In genomic region chr7:2715341-2716231, GRCh38 we compare ENCODE assay signal across 9 cellular contexts. TPM values are rescaled to one million over a fixed set of nuclear protein-coding genes. Genes with fewer than 3 reads are reported as not detected.
DNase-seq lines count a peak whose midpoint lies in the region; ATAC-seq and TF ChIP-seq lines count a peak whose summit lies in the region.
"Had no signal": no experiment of that assay in that cellular context is flagged by ENCODE, and none has a peak within 500 bp of the region (broad histone marks: within the 10 kb centered on the region; RNA-seq: fewer than 3 reads in every experiment).

No MANE protein-coding gene starts in this region.

- in situ Hi-C loops in transverse colon (cut with MboI; ENCODE audit: low pct_ligation_motif_present in 1 of 4, low pct_unique_long_range_greater_than_20kb in 1 of 4, low sequenced_read_pairs in 3 of 4): no loop called here

- no peaks in the 10 kb centered on the region for H3F3A ChIP-seq in neural progenitor cell (ENCODE audit: low read depth)

- DNase-seq in GM10266 (ENCODE audit: extremely low spot score) (peak; percentile 68), NOMO-1 treated with DMSO at 0.1 percent for 48 hours (lab: John Stamatoyannopoulos, UW; ENCODE audit: unreplicated experiment) (peak; percentile 60), neural progenitor cell (ENCODE audit: low spot score) (no peak), transverse colon (no peak), NCI-H1092 (lab: John Stamatoyannopoulos, UW) (no peak), NCI-H2081 (lab: John Stamatoyannopoulos, UW) (no peak)
- DNase-seq in activated T-cell treated with anti-CD3 and anti-CD28 coated beads, Interleukin-2, amount 50 U/mL, for 72 hours: peak; percentile 66 to 69

- H3K4me1 Mint-ChIP-seq in activated T-cell treated with anti-CD3 and anti-CD28 coated beads, Interleukin-2, amount 50 U/mL, for 72 hours (ENCODE audit: low read depth): peaks cover 75% of the 10 kb centered on the region
- H3K4me1 Mint-ChIP-seq in neural progenitor cell: peaks cover 32% of the 10 kb centered on the region

- peak; percentile 73 to 78 for ATAC-seq in activated T-cell treated with anti-CD3 and anti-CD28 coated beads, Interleukin-2, amount 50 U/mL, for 72 hours (replicated peaks in 1 of 2)
- ATAC-seq in HG02981 (IDR thresholded peaks at IDR 0.05; ENCODE audit: unreplicated experiment): no peak

- H3K4me3 ChIP-seq in neural progenitor cell (no peak overlapping the region), transverse colon (no peak overlapping the region)

- H3K4me3 Mint-ChIP-seq in activated T-cell treated with anti-CD3 and anti-CD28 coated beads, Interleukin-2, amount 50 U/mL, for 72 hours: peak overlapping the region; percentile 56 to 61
- no peak overlapping the region for H3K4me3 Mint-ChIP-seq in neural progenitor cell

- H3K9me3 ChIP-seq in neural progenitor cell (ENCODE audit: low read depth): no peaks in the 10 kb centered on the region
- no peaks in the 10 kb centered on the region for H3K9me3 ChIP-seq in transverse colon

- H3K4me1 ChIP-seq in neural progenitor cell (no peaks in the 10 kb centered on the region), transverse colon (peaks cover 3 to 24% (median 19%) of the 10 kb centered on the region in 4 donors)

- no peak overlapping the region for H3K27ac Mint-ChIP-seq in activated T-cell treated with anti-CD3 and anti-CD28 coated beads, Interleukin-2, amount 50 U/mL, for 72 hours
- H3K27ac Mint-ChIP-seq in neural progenitor cell: peak overlapping the region; percentile 57

- no peaks in the 10 kb centered on the region for H3K36me3 Mint-ChIP-seq in activated T-cell treated with anti-CD3 and anti-CD28 coated beads, Interleukin-2, amount 50 U/mL, for 72 hours (ENCODE audit: insufficient read depth in 2 of 2)
- H3K36me3 Mint-ChIP-seq in neural progenitor cell: peaks cover 22% of the 10 kb centered on the region

- intact Hi-C loops in transverse colon (cut with DNase I; ENCODE audit: low total_unique reads): loop anchor here (1.0 kb wide), 1 partner anchor 43 kb away; no protein-coding TSS in a partner anchor

- TF ChIP-seq CTCF in GM10266 (IDR thresholded peaks at IDR 0.05; ENCODE audit: control insufficient read depth, insufficient read depth, low read depth, missing control alignments): no peak
- no peak for TF ChIP-seq CTCF in neural progenitor cell (IDR thresholded peaks at IDR 0.05)
- no peak for TF ChIP-seq CTCF in transverse colon (IDR thresholded peaks at IDR 0.05)

- H2AFZ ChIP-seq in neural progenitor cell (replicated peaks): no peak overlapping the region
- H2AFZ ChIP-seq: parathyroid adenoma had no signal

- 66 to 72% methylated on average over 5 to 22 of the region's 22 CpGs for WGBS in transverse colon (ENCODE audit: low coverage in 1 of 2), 2 donors

- H3K27ac ChIP-seq in neural progenitor cell (no peak overlapping the region), transverse colon (no peak overlapping the region)
- H3K27ac ChIP-seq: parathyroid adenoma had no signal

- no peaks in the 10 kb centered on the region for H3K9me3 Mint-ChIP-seq in activated T-cell treated with anti-CD3 and anti-CD28 coated beads, Interleukin-2, amount 50 U/mL, for 72 hours
- H3K9me3 Mint-ChIP-seq in neural progenitor cell: no peaks in the 10 kb centered on the region

- no peak for TF ChIP-seq POLR2A in transverse colon (IDR thresholded peaks at IDR 0.05)

- H3K79me2 ChIP-seq in neural progenitor cell (ENCODE audit: low read depth): no peaks in the 10 kb centered on the region
- H3K79me2 ChIP-seq: parathyroid adenoma had no signal

- H3K36me3 ChIP-seq in neural progenitor cell (no peaks in the 10 kb centered on the region), transverse colon (no peaks in the 10 kb centered on the region)

- no peak for TF ChIP-seq EP300 in transverse colon (IDR thresholded peaks at IDR 0.05; ENCODE audit: low read depth)

- H3K27me3 Mint-ChIP-seq in activated T-cell treated with anti-CD3 and anti-CD28 coated beads, Interleukin-2, amount 50 U/mL, for 72 hours (ENCODE audit: low read depth): peaks cover 35% of the 10 kb centered on the region
- peaks cover 2% of the 10 kb centered on the region for H3K27me3 Mint-ChIP-seq in neural progenitor cell (ENCODE audit: insufficient read depth, low read depth)

- H3K9ac ChIP-seq in neural progenitor cell: no peak overlapping the region
- H3K9ac ChIP-seq: parathyroid adenoma had no signal

- H3K4me2 ChIP-seq in neural progenitor cell: no peak overlapping the region

- no peaks in the 10 kb centered on the region for H4K20me1 ChIP-seq in neural progenitor cell (ENCODE audit: low read depth)

- no peaks in the 10 kb centered on the region for H3K27me3 ChIP-seq in neural progenitor cell
- H3K27me3 ChIP-seq in transverse colon: no peaks in the 10 kb centered on the region

RNA-seq across cellular contexts. Expression of gene AMZ1, which starts 27.6 kb away (rescaled TPM):
- total RNA-seq in activated T-cell treated with anti-CD3 and anti-CD28 coated beads, Interleukin-2, amount 50 U/mL, for 72 hours: 1 to 10 TPM in 1 of 2 donors, under 1 TPM in 1; 0.34 to 1.3 TPM
- total RNA-seq in neural progenitor cell (ENCODE audit: low replicate concordance) (0.09 TPM in 1 of 2 replicates, not detected in the other), transverse colon (under 1 TPM in 1 of 4 donors, not detected in 3; 0.64 TPM)

Comparison
In these comparisons a context has a peak if more than half of its experiments do, and no peak if none do; other contexts are left out.
1. DNase-seq: peak in GM10266 (single experiment), NOMO-1 treated with DMSO at 0.1 percent for 48 hours (single experiment) and activated T-cell treated with anti-CD3 and anti-CD28 coated beads, Interleukin-2, amount 50 U/mL, for 72 hours (2 of 2); none in neural progenitor cell (single experiment), transverse colon (single experiment), NCI-H1092 (single experiment) and NCI-H2081 (0 of 2).